In the genomic region with DNA sequence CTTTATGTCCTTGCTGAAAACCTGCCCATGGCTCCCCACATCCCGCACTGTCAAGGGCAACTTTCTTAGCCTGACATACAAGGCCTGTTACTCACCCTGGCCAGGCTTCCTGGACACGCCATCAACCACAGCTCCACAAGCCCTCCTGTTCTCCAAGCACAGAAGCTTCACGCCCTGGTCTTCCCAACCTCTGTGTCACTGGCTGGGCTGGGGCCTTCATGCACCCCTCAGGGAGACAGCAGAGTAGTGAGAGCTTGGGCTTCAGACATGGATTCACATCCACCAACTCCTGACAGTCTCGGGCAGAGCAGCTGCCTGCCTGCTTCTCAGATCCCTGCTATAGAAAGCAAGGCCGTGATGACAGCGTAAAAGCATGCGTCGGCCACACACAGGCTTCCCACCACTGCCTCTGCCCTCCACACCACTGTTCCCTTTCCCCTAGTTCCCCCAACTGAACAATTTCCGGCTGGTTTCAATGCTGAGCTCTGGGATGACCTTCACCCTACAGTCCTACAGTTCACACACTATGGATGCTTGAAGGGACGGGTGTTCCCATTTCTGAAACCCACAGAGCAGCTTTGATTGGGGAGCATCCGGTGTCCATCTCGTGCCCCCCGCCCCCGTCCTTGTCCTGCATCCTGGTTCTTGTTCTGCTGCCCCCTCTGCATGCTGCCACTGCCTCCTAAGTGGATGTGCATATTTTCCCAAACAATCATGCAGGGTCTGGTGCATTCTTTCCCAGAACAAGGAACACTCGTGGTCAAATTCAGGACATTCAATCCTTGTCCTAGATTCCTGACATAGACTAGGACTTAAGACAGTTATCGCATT, we compare ENCODE assay signal across 15 cellular contexts. TPM values are rescaled to one million over a fixed set of nuclear protein-coding genes. Genes with fewer than 3 reads are reported as not detected.
DNase-seq lines count a peak whose midpoint lies in the region; ATAC-seq and TF ChIP-seq lines count a peak whose summit lies in the region.
"Had no signal": no experiment of that assay in that cellular context is flagged by ENCODE, and none has a peak within 500 bp of the region (broad histone marks: within the 10 kb centered on the region; RNA-seq: fewer than 3 reads in every experiment).

No MANE protein-coding gene starts in this region.

- peaks cover 21% of the 10 kb centered on the region for H3K4me1 ChIP-seq in mesodermal cell (ENCODE audit: control insufficient read depth, insufficient read depth, low read length, poor library complexity, severe bottlenecking)
- H3K4me1 ChIP-seq: HAP-1 had no signal

- no peak overlapping the region for H3K4me3 ChIP-seq in mesodermal cell (ENCODE audit: extremely low read depth, insufficient read depth, low read length, poor library complexity, severe bottlenecking)
- H3K4me3 ChIP-seq: GM12878, HAP-1, K562 had no signal

- H3K27me3 Mint-ChIP-seq in HFFc6 (ENCODE audit: insufficient read depth), result peaks cover 1% of the 10 kb centered on the region; the same call in 1 of the 2 replicates
- H3K27me3 Mint-ChIP-seq in type B pancreatic cell, result no peaks in the 10 kb centered on the region
- H3K27me3 Mint-ChIP-seq: activated T-helper 17 cell treated with anti-CD3 and anti-CD28 coated beads, Interleukin-2, amount 50 U/mL, for 72 hours had no signal

- H3K36me3 Mint-ChIP-seq in HFFc6 (ENCODE audit: low read depth) (peaks cover 5% of the 10 kb centered on the region; the same call in 1 of the 2 replicates), type B pancreatic cell (no peaks in the 10 kb centered on the region)

- H3K9me3 Mint-ChIP-seq in HFFc6 (no peaks in the 10 kb centered on the region), type B pancreatic cell (no peaks in the 10 kb centered on the region)
- H3K9me3 Mint-ChIP-seq: activated T-helper 17 cell treated with anti-CD3 and anti-CD28 coated beads, Interleukin-2, amount 50 U/mL, for 72 hours had no signal

- H3K36me3 ChIP-seq in mesodermal cell (ENCODE audit: control insufficient read depth, insufficient read depth, low read length), result no peaks in the 10 kb centered on the region
- H3K36me3 ChIP-seq: HAP-1 had no signal

- peak overlapping the region; percentile 72 for H3K27ac ChIP-seq in mesodermal cell (ENCODE audit: low read depth, low read length, severe bottlenecking)

- no peak for TF ChIP-seq CTCF in HFFc6 (IDR thresholded peaks at IDR 0.05)
- TF ChIP-seq CTCF in type B pancreatic cell (conservative IDR thresholded peaks at IDR 0.05), result no peak
- TF ChIP-seq CTCF in GM13977 (IDR thresholded peaks at IDR 0.05; ENCODE audit: extremely low read depth, insufficient read depth, missing control alignments), result no peak

- in situ Hi-C loops in GM13977 (cut with MboI; ENCODE audit: low pct_unique_long_range_greater_than_20kb, low sequenced_read_pairs, unreplicated experiment), result no loop called here

- no peaks in the 10 kb centered on the region for H3K9me3 ChIP-seq in mesodermal cell (ENCODE audit: control insufficient read depth, low read length)
- H3K9me3 ChIP-seq: HAP-1 had no signal

- H3K4me1 Mint-ChIP-seq in HFFc6 (ENCODE audit: low read depth) (peaks cover 38% of the 10 kb centered on the region), type B pancreatic cell (ENCODE audit: unreplicated experiment) (no peaks in the 10 kb centered on the region)
- H3K4me1 Mint-ChIP-seq: activated T-helper 17 cell treated with anti-CD3 and anti-CD28 coated beads, Interleukin-2, amount 50 U/mL, for 72 hours had no signal

- H3K27ac Mint-ChIP-seq in HFFc6 (peak overlapping the region; percentile 94), type B pancreatic cell (no peak overlapping the region)
- H3K27ac Mint-ChIP-seq: activated T-helper 17 cell treated with anti-CD3 and anti-CD28 coated beads, Interleukin-2, amount 50 U/mL, for 72 hours had no signal

- ATAC-seq in HG02970 (IDR thresholded peaks at IDR 0.05; ENCODE audit: low FRiP score, unreplicated experiment), result no peak
- ATAC-seq: activated T-helper 17 cell treated with anti-CD3 and anti-CD28 coated beads, Interleukin-2, amount 50 U/mL, for 72 hours; GM12878; K562 had no signal

- H3K4me3 Mint-ChIP-seq in HFFc6, result peak overlapping the region; percentile 73
- no peak overlapping the region for H3K4me3 Mint-ChIP-seq in type B pancreatic cell
- H3K4me3 Mint-ChIP-seq: activated T-helper 17 cell treated with anti-CD3 and anti-CD28 coated beads, Interleukin-2, amount 50 U/mL, for 72 hours had no signal

- DNase-seq in HFFc6 (peak; percentile 74), dedifferentiated amniotic fluid mesenchymal stem cell (ENCODE audit: extremely low spot score) (peak; percentile 42), type B pancreatic cell (ENCODE audit: extremely low spot score, unreplicated experiment) (peak; percentile 42), DMS114 treated with DMSO at 0.1 percent for 48 hours (lab: John Stamatoyannopoulos, UW; ENCODE audit: unreplicated experiment) (no peak), GM13977 (ENCODE audit: low spot score) (no peak)
- DNase-seq: activated CD4-positive, alpha-beta T cell treated with anti-CD3 and anti-CD28 coated beads for 48 hours; DMS153; erythroblast; NCI-H2029 had no signal

- 80 to 88% methylated on average over 11 to 14 of the region's 16 CpGs for WGBS in mesodermal cell (ENCODE audit: insufficient coverage in 2 of 2), 2 experiments

RNA-seq across cellular contexts. Expression of a gene that starts 33.4 kb away (rescaled TPM):
- 10 to 100 TPM; 31.5 to 38.4 (median 34.1) TPM for total RNA-seq in HFFc6 (2021; fragmentation: NEBNext Ultra II Directional; extraction: Animal tissue kit (Norgen Biotek cat#: 25700))
- 30.5 TPM for polyA plus RNA-seq in mesodermal cell (2013, experiment 1 of 2)
- 26.1 TPM for polyA plus RNA-seq in mesodermal cell (2013, experiment 2 of 2)
- 7.7 and 9.2 TPM in 2 replicates for total RNA-seq in type B pancreatic cell (ENCODE audit: low replicate concordance)
- total RNA-seq: activated T-helper 17 cell treated with anti-CD3 and anti-CD28 coated beads, Interleukin-2, amount 50 U/mL, for 72 hours; K562 had no signal
- polyA plus RNA-seq: K562 had no signal

Comparison
In these comparisons a context has a peak if more than half of its experiments do, and no peak if none do; other contexts are left out.
1. DNase-seq: peak in HFFc6 (single experiment), dedifferentiated amniotic fluid mesenchymal stem cell (single experiment) and type B pancreatic cell (single experiment); none in DMS114 treated with DMSO at 0.1 percent for 48 hours (single experiment) and GM13977 (single experiment).